In the genomic region with DNA sequence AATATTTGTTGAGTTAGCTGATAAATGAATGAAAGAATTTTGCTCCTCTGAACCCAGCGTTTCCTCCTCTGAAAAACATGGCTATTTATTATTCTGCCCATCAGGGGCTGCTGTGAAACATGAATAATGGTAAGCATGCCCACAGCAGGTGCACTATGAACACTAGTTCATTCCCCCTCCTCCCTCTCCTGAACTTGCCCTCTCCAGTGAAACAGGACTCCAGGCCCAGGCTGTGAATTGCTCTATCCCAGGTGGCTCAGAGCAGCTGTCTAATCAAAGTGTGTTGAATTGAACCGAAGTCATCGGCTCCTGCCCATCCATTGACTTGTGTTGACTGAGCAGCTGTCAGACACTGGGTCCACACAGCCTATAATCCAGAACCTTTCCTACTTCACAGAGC, we compare ENCODE assay signal across 14 cellular contexts.
DNase-seq lines count a peak whose midpoint lies in the region; ATAC-seq lines count a peak whose summit lies in the region.
"Had no signal": no experiment of that assay in that cellular context is flagged by ENCODE, and none has a peak within 500 bp of the region (broad histone marks: within the 10 kb centered on the region; RNA-seq: fewer than 3 reads in every experiment).

No MANE protein-coding gene starts in this region.

- no peak for ATAC-seq in Right ventricle myocardium inferior
- ATAC-seq: activated CD8-positive, alpha-beta T cell treated with anti-CD3 and anti-CD28 coated beads, Interleukin-2, amount 10 ng/mL, durations not matched to agents 7 days and 5 days; stimulated activated effector memory CD8-positive, alpha-beta T cell treated with anti-CD3 and anti-CD28 coated beads, Interleukin-12 subunit alpha, Interleukin-12 subunit beta, amount 100 ng/mL, for 72 hours had no signal

- intact Hi-C loops in Right ventricle myocardium inferior (cut with DNase I): no loop called here

- DNase-seq in DMS79 treated with DMSO at 0.1 percent for 48 hours (lab: John Stamatoyannopoulos, UW) (peak; percentile 90), NCI-H2029 (lab: John Stamatoyannopoulos, UW) (peak; percentile 88), NCI-H748 (lab: John Stamatoyannopoulos, UW; ENCODE audit: unreplicated experiment) (peak; percentile 95), myocyte (ENCODE audit: low read depth) (peak; percentile 61), UCSD-AML1 (lab: John Stamatoyannopoulos, UW; ENCODE audit: unreplicated experiment) (no peak), SKM-1 (lab: John Stamatoyannopoulos, UW; ENCODE audit: unreplicated experiment) (no peak), Right ventricle myocardium inferior (ENCODE audit: missing footprints) (no peak), RPMI8226 (no peak)
- DNase-seq: activated CD8-positive, alpha-beta T cell treated with anti-CD3 and anti-CD28 coated beads, Interleukin-2, amount 10 ng/mL, durations not matched to agents 7 days and 5 days; activated naive CD4-positive, alpha-beta T cell treated with anti-CD3 and anti-CD28 coated beads for 36 hours; DND-41; foreskin melanocyte; stimulated activated CD4-positive, alpha-beta T cell treated with anti-CD3 and anti-CD28 coated beads, Interleukin-4, amount 100 ng/mL, for 1 hour had no signal

Comparison
In these comparisons a context has a peak if more than half of its experiments do, and no peak if none do; other contexts are left out.
1. DNase-seq: peak in DMS79 treated with DMSO at 0.1 percent for 48 hours (single experiment), NCI-H2029 (single experiment), NCI-H748 (single experiment) and myocyte (single experiment); none in UCSD-AML1 (single experiment), SKM-1 (single experiment), Right ventricle myocardium inferior (single experiment) and RPMI8226 (single experiment).